Comparison of ENCODE assay signal across 10 cellular contexts in the genomic region with DNA sequence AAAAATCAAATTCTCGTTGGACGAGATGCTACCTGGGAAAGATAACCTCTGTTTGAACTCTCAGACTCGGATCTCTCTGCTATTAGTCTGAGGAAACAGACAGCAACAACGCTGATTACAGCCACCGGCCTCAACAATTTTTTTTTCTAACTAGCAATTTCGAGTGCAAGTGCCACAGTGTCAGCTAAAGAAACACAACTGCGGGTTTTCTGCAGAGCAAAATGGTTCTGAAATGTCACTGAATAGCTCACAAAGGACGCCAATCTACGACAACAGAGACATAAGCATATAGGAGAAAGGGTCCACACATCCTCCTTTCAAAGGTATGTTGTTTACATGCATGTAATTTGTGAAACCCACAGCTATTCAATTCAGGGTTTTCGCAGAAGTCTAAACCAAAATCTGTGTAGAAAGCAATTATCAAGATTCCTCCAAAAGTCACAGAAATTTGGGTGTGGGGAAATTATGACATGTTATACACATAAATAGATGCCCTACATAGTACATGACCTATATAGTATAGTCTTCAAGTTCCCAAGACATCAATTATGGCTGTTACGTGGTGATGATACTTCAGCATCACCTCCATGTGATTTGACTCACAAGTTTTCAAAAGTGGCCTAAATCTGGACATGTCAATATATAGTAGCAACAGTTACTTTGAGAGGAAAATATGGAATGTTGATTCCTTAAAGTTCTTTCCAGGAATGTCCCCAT.
DNase-seq lines count a peak whose midpoint lies in the region; ATAC-seq and TF ChIP-seq lines count a peak whose summit lies in the region.
"Had no signal": no experiment of that assay in that cellular context is flagged by ENCODE, and none has a peak within 500 bp of the region (broad histone marks: within the 10 kb centered on the region; RNA-seq: fewer than 3 reads in every experiment).

No MANE protein-coding gene starts in this region.

- POLR2A ChIA-PET in activated CD4-positive, alpha-beta T cell treated with anti-CD3 and anti-CD28 coated beads, Interleukin-2, amount 10 ng/mL, durations not matched to agents 7 days and 5 days (lab: Charles Lee): no interaction called here

- TF ChIP-seq CTCF in spleen (IDR thresholded peaks at IDR 0.05 in 8 of 11, conservative IDR thresholded peaks at IDR 0.05 in 3 of 11): no peak
- TF ChIP-seq CTCF in ovary (IDR thresholded peaks at IDR 0.05): no peak

- no peak for TF ChIP-seq POLR2A in spleen (IDR thresholded peaks at IDR 0.05)
- TF ChIP-seq POLR2A in ovary (IDR thresholded peaks at IDR 0.05): no peak

- H3K4me1 Mint-ChIP-seq in activated CD4-positive, alpha-beta T cell treated with anti-CD3 and anti-CD28 coated beads, Interleukin-2, amount 10 ng/mL, durations not matched to agents 7 days and 5 days: peaks cover 39% of the 10 kb centered on the region
- peaks cover 47% of the 10 kb centered on the region for H3K4me1 Mint-ChIP-seq in activated naive CD8-positive, alpha-beta T cell treated with anti-CD3 and anti-CD28 coated beads for 36 hours

- H3K4me1 ChIP-seq in spleen: peaks cover 0 to 29% (median 18%) of the 10 kb centered on the region in 6 donors
- H3K4me1 ChIP-seq in ovary (ENCODE audit: insufficient read depth): no peaks in the 10 kb centered on the region
- H3K4me1 ChIP-seq: vagina had no signal

- H3K36me3 Mint-ChIP-seq in activated CD4-positive, alpha-beta T cell treated with anti-CD3 and anti-CD28 coated beads, Interleukin-2, amount 10 ng/mL, durations not matched to agents 7 days and 5 days (ENCODE audit: low read depth): peaks cover 10% of the 10 kb centered on the region
- H3K36me3 Mint-ChIP-seq in activated naive CD8-positive, alpha-beta T cell treated with anti-CD3 and anti-CD28 coated beads for 36 hours: peaks cover 9% of the 10 kb centered on the region

- no peak for DNase-seq in activated CD4-positive, alpha-beta T cell treated with anti-CD3 and anti-CD28 coated beads, Interleukin-2, amount 10 ng/mL, durations not matched to agents 7 days and 5 days
- DNase-seq in activated CD4-positive, alpha-beta T cell treated with anti-CD3 and anti-CD28 coated beads for 4 hours: no peak
- peak; percentile 59 for DNase-seq in NCI-H69 (lab: John Stamatoyannopoulos, UW)
- no peak for DNase-seq in activated naive CD8-positive, alpha-beta T cell treated with anti-CD3 and anti-CD28 coated beads for 36 hours
- DNase-seq in spleen: no peak
- DNase-seq in ovary: no peak
- no peak for DNase-seq in NCI-H524 treated with DMSO at 0.1 percent for 48 hours (lab: John Stamatoyannopoulos, UW)
- DNase-seq: activated CD8-positive, alpha-beta memory T cell treated with anti-CD3 and anti-CD28 coated beads for 24 hours had no signal

- H3K9me3 ChIP-seq in spleen: no peaks in the 10 kb centered on the region
- H3K9me3 ChIP-seq in ovary: no peaks in the 10 kb centered on the region
- H3K9me3 ChIP-seq: vagina had no signal

- no peaks in the 10 kb centered on the region for H3K27me3 Mint-ChIP-seq in activated CD4-positive, alpha-beta T cell treated with anti-CD3 and anti-CD28 coated beads, Interleukin-2, amount 10 ng/mL, durations not matched to agents 7 days and 5 days
- H3K27me3 Mint-ChIP-seq in activated naive CD8-positive, alpha-beta T cell treated with anti-CD3 and anti-CD28 coated beads for 36 hours: no peaks in the 10 kb centered on the region

- 87 to 89% (median 88%) methylated on average over 11 of the region's 11 CpGs for WGBS in spleen, 5 donors
- 44 to 48% (median 45%) methylated on average over 11 of the region's 11 CpGs for WGBS in ovary, 3 donors

- H3K27ac ChIP-seq in spleen (peak overlapping the region in 6 of 8 donors; percentile 12 to 71 (median 61)), ovary (no peak overlapping the region)
- H3K27ac ChIP-seq: vagina had no signal

- TF ChIP-seq EP300 in ovary (IDR thresholded peaks at IDR 0.05): no peak

- no peaks in the 10 kb centered on the region for H3K9me3 Mint-ChIP-seq in activated CD4-positive, alpha-beta T cell treated with anti-CD3 and anti-CD28 coated beads, Interleukin-2, amount 10 ng/mL, durations not matched to agents 7 days and 5 days
- H3K9me3 Mint-ChIP-seq in activated naive CD8-positive, alpha-beta T cell treated with anti-CD3 and anti-CD28 coated beads for 36 hours: no peaks in the 10 kb centered on the region

- intact Hi-C loops in spleen (cut with DNase I; ENCODE audit: low total_unique reads) (no loop called here), ovary (cut with DNase I) (no loop called here)

- ATAC-seq in GM21786 (IDR thresholded peaks at IDR 0.05; ENCODE audit: unreplicated experiment): no peak

- peaks cover 0 to 20% (median 0%) of the 10 kb centered on the region in 7 donors for H3K27me3 ChIP-seq in spleen (replicated peaks in 1 of 7)
- no peaks in the 10 kb centered on the region for H3K27me3 ChIP-seq in ovary
- H3K27me3 ChIP-seq: vagina had no signal

- H3K27ac Mint-ChIP-seq in activated CD4-positive, alpha-beta T cell treated with anti-CD3 and anti-CD28 coated beads, Interleukin-2, amount 10 ng/mL, durations not matched to agents 7 days and 5 days: peak overlapping the region; percentile 80
- peak overlapping the region; percentile 97 for H3K27ac Mint-ChIP-seq in activated naive CD8-positive, alpha-beta T cell treated with anti-CD3 and anti-CD28 coated beads for 36 hours

- CTCF ChIA-PET in activated CD4-positive, alpha-beta T cell treated with anti-CD3 and anti-CD28 coated beads, Interleukin-2, amount 10 ng/mL, durations not matched to agents 7 days and 5 days (lab: Charles Lee): interaction anchor here (0.9 to 2.0 kb wide), 3 partner anchors 10 to 16 kb away, joined by 3 to 8 read pairs (median 3); no protein-coding TSS in a partner anchor

- H3K36me3 ChIP-seq in spleen (no peaks in the 10 kb centered on the region), ovary (no peaks in the 10 kb centered on the region)
- H3K36me3 ChIP-seq: vagina had no signal

- peak overlapping the region; percentile 62 for H3K4me3 Mint-ChIP-seq in activated CD4-positive, alpha-beta T cell treated with anti-CD3 and anti-CD28 coated beads, Interleukin-2, amount 10 ng/mL, durations not matched to agents 7 days and 5 days
- H3K4me3 Mint-ChIP-seq in activated naive CD8-positive, alpha-beta T cell treated with anti-CD3 and anti-CD28 coated beads for 36 hours: peak overlapping the region; percentile 81

- peak overlapping the region in 1 of 8 donors; percentile 44 for H3K4me3 ChIP-seq in spleen
- no peak overlapping the region for H3K4me3 ChIP-seq in ovary
- H3K4me3 ChIP-seq: vagina had no signal

Comparison
In these comparisons a context has a peak if more than half of its experiments do, and no peak if none do; other contexts are left out.
1. H3K27ac ChIP-seq: peak in spleen (6 of 8); none in ovary (0 of 2).